In the genomic region with DNA sequence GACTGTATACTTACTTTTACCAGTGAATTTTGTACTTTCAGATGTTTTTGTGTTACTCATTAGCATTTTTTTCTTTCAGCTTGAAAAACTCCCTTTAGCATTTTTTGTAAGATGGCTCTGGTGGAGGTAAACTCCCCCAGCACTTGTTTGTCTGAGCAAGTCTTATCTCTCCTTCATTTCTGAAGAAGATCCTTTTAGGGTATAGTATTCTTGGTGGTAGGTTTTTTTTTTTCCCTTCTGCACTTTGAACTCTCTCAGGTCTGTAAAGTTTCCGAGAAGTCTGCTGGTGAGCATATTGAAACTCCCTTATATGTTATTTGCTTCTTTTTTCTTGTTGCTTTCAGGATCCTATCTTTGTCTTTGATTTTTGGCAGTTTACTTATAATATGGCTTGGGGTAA, we compare ENCODE assay signal across 12 cellular contexts. TPM values are rescaled to one million over a fixed set of nuclear protein-coding genes. Genes with fewer than 3 reads are reported as not detected.
"Had no signal": no experiment of that assay in that cellular context is flagged by ENCODE, and none has a peak within 500 bp of the region (broad histone marks: within the 10 kb centered on the region; RNA-seq: fewer than 3 reads in every experiment).

No MANE protein-coding gene starts in this region.

- H3K4me3 Mint-ChIP-seq: GM23338, H9, HFFc6 had no signal

- H3K9me3 ChIP-seq: HAP-1 had no signal

- ATAC-seq: GM23338, HCT116 had no signal

- H3K36me3 ChIP-seq: HAP-1 had no signal

- H3K9ac ChIP-seq: GM23248 had no signal

- H3K4me2 ChIP-seq: GM23338 had no signal

- FAIRE-seq: H54 had no signal

- H3K4me3 ChIP-seq: GM23248, GM23338, HAP-1 had no signal

- H3K4me1 Mint-ChIP-seq: GM23338, H9 had no signal

- H3K27ac Mint-ChIP-seq: GM23338, H9, HFFc6 had no signal

- H2AFZ ChIP-seq: GM23248, GM23338 had no signal

- DNase-seq: GM23248, GOT3, H7, H9, HCEC 1CT, HFFc6 had no signal

- H3K27ac ChIP-seq: GM23248 had no signal

- H3K4me1 ChIP-seq: HAP-1 had no signal

RNA-seq across cellular contexts. Expression of a gene that starts 35.1 kb away (rescaled TPM):
- total RNA-seq: GM23248, GM23338, H1, H7, H9, HFFc6 had no signal
- polyA plus RNA-seq: GM23248, GM23338 had no signal

RNA-seq across cellular contexts. Expression of a gene that starts 48.6 kb away (rescaled TPM):
- total RNA-seq: GM23248, H4, H7, HFFc6 had no signal
- polyA plus RNA-seq: GM23248 had no signal

RNA-seq across cellular contexts. Expression of a gene that starts 58.6 kb away (rescaled TPM):
- total RNA-seq: GM23248, GM23338, H1, H4, H9, HFFc6 had no signal
- polyA plus RNA-seq: GM23248, GM23338, H1 had no signal
